ENCODE assay signal across 15 cellular contexts in the genomic region with DNA sequence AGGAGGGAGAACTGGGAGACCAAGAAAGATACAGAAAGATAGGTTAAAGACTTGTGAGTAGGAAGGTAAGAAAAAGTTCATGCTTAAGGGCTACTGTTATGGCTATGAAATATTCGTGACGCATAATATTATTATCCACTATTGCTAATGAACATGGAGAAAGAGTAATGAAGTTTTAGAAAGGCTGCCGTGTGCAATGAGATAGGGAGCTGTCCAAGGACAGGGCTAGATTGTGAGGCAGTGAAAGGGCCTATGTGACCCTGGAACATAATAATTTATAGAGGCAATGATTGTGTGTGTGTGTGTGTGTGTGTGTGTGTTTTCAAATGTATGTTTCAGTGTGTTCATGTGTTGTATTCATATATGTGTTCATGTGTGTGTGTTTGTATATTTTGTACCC. TPM values are rescaled to one million over a fixed set of nuclear protein-coding genes. Genes with fewer than 3 reads are reported as not detected.
DNase-seq lines count a peak whose midpoint lies in the region; ATAC-seq, FAIRE-seq and TF ChIP-seq lines count a peak whose summit lies in the region.
"Had no signal": no experiment of that assay in that cellular context is flagged by ENCODE, and none has a peak within 500 bp of the region (broad histone marks: within the 10 kb centered on the region; RNA-seq: fewer than 3 reads in every experiment).

No MANE protein-coding gene starts in this region.

- no peak for ATAC-seq in activated T-cell treated with anti-CD3 and anti-CD28 coated beads, Interleukin-2, amount 50 U/mL, for 72 hours (replicated peaks in 1 of 2)
- ATAC-seq in memory B cell (ENCODE audit: low read depth) (no peak), pancreas (no peak), GM18519 (IDR thresholded peaks at IDR 0.05; ENCODE audit: low FRiP score, unreplicated experiment) (no peak)

- 65 to 70% methylated on average over 3 of the region's 3 CpGs for WGBS in pancreas, 2 donors

- TF ChIP-seq CTCF in tibial artery (IDR thresholded peaks at IDR 0.05) (no peak), pancreas (IDR thresholded peaks at IDR 0.05) (no peak)

- H3K4me1 ChIP-seq in tibial artery (peaks cover 0 to 98% (median 45%) of the 10 kb centered on the region in 4 donors), pancreas (peaks cover 18 to 38% (median 19%) of the 10 kb centered on the region in 3 donors)

- H3K36me3 Mint-ChIP-seq in activated T-cell treated with anti-CD3 and anti-CD28 coated beads, Interleukin-2, amount 50 U/mL, for 72 hours (ENCODE audit: insufficient read depth in 2 of 2): peaks cover 7 to 20% of the 10 kb centered on the region in 2 donors
- H3K36me3 Mint-ChIP-seq in activated CD4-positive, alpha-beta memory T cell treated with anti-CD3 and anti-CD28 coated beads for 36 hours: peaks cover 32% of the 10 kb centered on the region
- peaks cover 15% of the 10 kb centered on the region for H3K36me3 Mint-ChIP-seq in memory B cell

- no peaks in the 10 kb centered on the region for H3K9me3 Mint-ChIP-seq in activated T-cell treated with anti-CD3 and anti-CD28 coated beads, Interleukin-2, amount 50 U/mL, for 72 hours
- H3K9me3 Mint-ChIP-seq in activated CD4-positive, alpha-beta memory T cell treated with anti-CD3 and anti-CD28 coated beads for 36 hours: no peaks in the 10 kb centered on the region
- H3K9me3 Mint-ChIP-seq in memory B cell: no peaks in the 10 kb centered on the region

- POLR2A ChIA-PET in activated CD4-positive, alpha-beta memory T cell treated with anti-CD3 and anti-CD28 coated beads for 36 hours (lab: Charles Lee): interaction anchor here (1.8 kb wide), 1 partner anchor 11 kb away, joined by 9 read pairs; no protein-coding TSS in a partner anchor

- intact Hi-C loops in activated CD4-positive, alpha-beta memory T cell treated with anti-CD3 and anti-CD28 coated beads for 36 hours (cut with micrococcal nuclease): no loop called here
- intact Hi-C loops in tibial artery (cut with DNase I; ENCODE audit: low total_unique reads): no loop called here
- intact Hi-C loops in pancreas (cut with DNase I): no loop called here

- H3K9me3 ChIP-seq in tibial artery (no peaks in the 10 kb centered on the region), pancreas (no peaks in the 10 kb centered on the region)

- no peaks in the 10 kb centered on the region for H3K27me3 Mint-ChIP-seq in activated T-cell treated with anti-CD3 and anti-CD28 coated beads, Interleukin-2, amount 50 U/mL, for 72 hours (ENCODE audit: low read depth)
- no peaks in the 10 kb centered on the region for H3K27me3 Mint-ChIP-seq in activated CD4-positive, alpha-beta memory T cell treated with anti-CD3 and anti-CD28 coated beads for 36 hours
- H3K27me3 Mint-ChIP-seq in memory B cell: no peaks in the 10 kb centered on the region

- peak overlapping the region; percentile 65 to 83 for H3K4me3 Mint-ChIP-seq in activated T-cell treated with anti-CD3 and anti-CD28 coated beads, Interleukin-2, amount 50 U/mL, for 72 hours
- peak overlapping the region; percentile 0 for H3K4me3 Mint-ChIP-seq in activated CD4-positive, alpha-beta memory T cell treated with anti-CD3 and anti-CD28 coated beads for 36 hours
- peak overlapping the region; percentile 50 for H3K4me3 Mint-ChIP-seq in memory B cell

- H3K36me3 ChIP-seq in tibial artery: no peaks in the 10 kb centered on the region
- H3K36me3 ChIP-seq in pancreas: no peaks in the 10 kb centered on the region

- in situ Hi-C loops in KBM-7 (cut with MboI; ENCODE audit: low pct_unique_long_range_greater_than_20kb, low sequenced_read_pairs): loop anchor here (25.0 kb wide), 1 partner anchor 141 kb away; no protein-coding TSS in a partner anchor

- CTCF ChIA-PET in activated CD4-positive, alpha-beta memory T cell treated with anti-CD3 and anti-CD28 coated beads for 36 hours (lab: Charles Lee): interaction anchor here (1.1 kb wide), 1 partner anchor 112 kb away, joined by 4 read pairs; no protein-coding TSS in a partner anchor

- H3K4me1 Mint-ChIP-seq in activated T-cell treated with anti-CD3 and anti-CD28 coated beads, Interleukin-2, amount 50 U/mL, for 72 hours (ENCODE audit: low read depth): peaks cover 87% of the 10 kb centered on the region
- peaks cover 80% of the 10 kb centered on the region for H3K4me1 Mint-ChIP-seq in activated CD4-positive, alpha-beta memory T cell treated with anti-CD3 and anti-CD28 coated beads for 36 hours (ENCODE audit: low read depth)
- peaks cover 59% of the 10 kb centered on the region for H3K4me1 Mint-ChIP-seq in memory B cell

- no peaks in the 10 kb centered on the region for H3K27me3 ChIP-seq in tibial artery
- H3K27me3 ChIP-seq in pancreas: no peaks in the 10 kb centered on the region

- H3K27ac ChIP-seq in tibial artery (peak overlapping the region; percentile 58 to 87), pancreas (no peak overlapping the region)

- H3K4me3 ChIP-seq in tibial artery (no peak overlapping the region), pancreas (no peak overlapping the region)

- FAIRE-seq in pancreas (lab: Jason Lieb, UNC): no peak
- FAIRE-seq: RCC 7860 had no signal

- DNase-seq in activated T-cell treated with anti-CD3 and anti-CD28 coated beads, Interleukin-2, amount 50 U/mL, for 72 hours: no peak
- DNase-seq in activated T-cell treated with anti-CD3 and anti-CD28 coated beads for 4 hours (no peak), memory B cell (ENCODE audit: low spot score in 2 of 2) (no peak), tibial artery (no peak), KBM-7 (no peak), pancreas (no peak)
- DNase-seq in activated CD4-positive, alpha-beta memory T cell treated with anti-CD3 and anti-CD28 coated beads for 36 hours: no peak
- DNase-seq: dermis blood vessel endothelial cell; NCI-H146; NCI-H510A; nucleus accumbens; stimulated activated CD4-positive, alpha-beta T cell treated with anti-CD3 and anti-CD28 coated beads, Interleukin-12 subunit alpha, Interleukin-12 subunit beta, amount 100 ng/mL, for 4 hours; trophoblast cell had no signal

- peak overlapping the region; percentile 94 for H3K27ac Mint-ChIP-seq in activated T-cell treated with anti-CD3 and anti-CD28 coated beads, Interleukin-2, amount 50 U/mL, for 72 hours
- H3K27ac Mint-ChIP-seq in activated CD4-positive, alpha-beta memory T cell treated with anti-CD3 and anti-CD28 coated beads for 36 hours: peak overlapping the region; percentile 40
- H3K27ac Mint-ChIP-seq in memory B cell: peak overlapping the region; percentile 83

RNA-seq across cellular contexts. Expression of gene MBNL1, which starts 27.7 kb away (rescaled TPM):
- 100 to 1,000 TPM; 299 to 323 TPM for total RNA-seq in activated T-cell treated with anti-CD3 and anti-CD28 coated beads, Interleukin-2, amount 50 U/mL, for 72 hours
- total RNA-seq in activated CD4-positive, alpha-beta memory T cell treated with anti-CD3 and anti-CD28 coated beads for 36 hours: 100 to 1,000 TPM; 290 to 302 TPM
- 10 to 100 TPM; 30.5 to 73.2 (median 49.2) TPM for total RNA-seq in pancreas
- polyA plus RNA-seq in pancreas: 10 to 100 TPM; 15.2 to 22.2 TPM

Comparison
In these comparisons a context has a peak if more than half of its experiments do, and no peak if none do; other contexts are left out.
1. H3K27ac Mint-ChIP-seq: peak in every context shown above with its lines; median percentile 94 in activated T-cell treated with anti-CD3 and anti-CD28 coated beads, Interleukin-2, amount 50 U/mL, for 72 hours; 83 in memory B cell; 40 in activated CD4-positive, alpha-beta memory T cell treated with anti-CD3 and anti-CD28 coated beads for 36 hours.
2. H3K4me3 Mint-ChIP-seq: peak in every context shown above with its lines; median percentile 74 in activated T-cell treated with anti-CD3 and anti-CD28 coated beads, Interleukin-2, amount 50 U/mL, for 72 hours; 50 in memory B cell; 0 in activated CD4-positive, alpha-beta memory T cell treated with anti-CD3 and anti-CD28 coated beads for 36 hours.
3. H3K27ac ChIP-seq: peak in tibial artery (2 of 2); none in pancreas (0 of 4).